Comparison of ENCODE assay signal across 33 cellular contexts in the genomic region with DNA sequence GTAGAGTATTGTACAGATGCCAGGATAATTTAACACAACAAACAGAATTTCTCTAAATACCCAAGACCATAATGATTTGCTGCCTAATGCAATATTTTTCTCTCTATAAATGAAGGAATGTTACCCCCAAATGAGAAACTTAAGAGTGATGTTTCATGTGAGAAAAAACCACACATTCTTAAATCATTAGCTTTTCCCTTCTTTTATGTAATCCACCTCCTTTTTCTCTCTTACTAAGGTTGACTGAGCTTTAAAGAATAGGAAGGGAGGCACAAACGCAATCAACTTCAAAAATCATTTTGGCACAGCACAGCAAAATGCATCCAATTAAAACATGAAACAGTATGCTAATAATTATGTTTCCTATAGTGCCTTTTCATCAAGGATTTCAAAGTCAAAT.
DNase-seq lines count a peak whose midpoint lies in the region; FAIRE-seq and TF ChIP-seq lines count a peak whose summit lies in the region.
"Had no signal": no experiment of that assay in that cellular context is flagged by ENCODE, and none has a peak within 500 bp of the region (broad histone marks: within the 10 kb centered on the region; RNA-seq: fewer than 3 reads in every experiment).

No MANE protein-coding gene starts in this region.

- H3K4me1 ChIP-seq in astrocyte (ENCODE audit: insufficient read depth, low read length): no peaks in the 10 kb centered on the region
- H3K4me1 ChIP-seq: BLaER1, esophagus muscularis mucosa, gastroesophageal sphincter had no signal

- H3K27me3 ChIP-seq in astrocyte (ENCODE audit: insufficient read depth, low read length) (no peaks in the 10 kb centered on the region), kidney epithelial cell (ENCODE audit: control insufficient read depth, insufficient read depth, low read length) (no peaks in the 10 kb centered on the region)
- H3K27me3 ChIP-seq: BLaER1, cardiac muscle cell, esophagus muscularis mucosa, gastroesophageal sphincter had no signal

- H3K27me3 Mint-ChIP-seq in astrocyte (ENCODE audit: low read depth, unreplicated experiment): no peaks in the 10 kb centered on the region
- no peaks in the 10 kb centered on the region for H3K27me3 Mint-ChIP-seq in glutamatergic neuron (ENCODE audit: unreplicated experiment)
- no peaks in the 10 kb centered on the region for H3K27me3 Mint-ChIP-seq in activated CD4-positive, alpha-beta T cell treated with anti-CD3 and anti-CD28 coated beads, Interleukin-2, amount 10 ng/mL, durations not matched to agents 24 days and 14 days
- H3K27me3 Mint-ChIP-seq: activated CD4-positive, alpha-beta memory T cell treated with anti-CD3 and anti-CD28 coated beads, Interleukin-2, amount 10 ng/mL, durations not matched to agents 7 days and 5 days; activated naive CD4-positive, alpha-beta T cell treated with anti-CD3 and anti-CD28 coated beads, Interleukin-2, amount 10 ng/mL, durations not matched to agents 7 days and 5 days; naive thymus-derived CD8-positive, alpha-beta T cell had no signal

- H3K36me3 Mint-ChIP-seq in astrocyte (ENCODE audit: low read depth, unreplicated experiment) (no peaks in the 10 kb centered on the region), glutamatergic neuron (ENCODE audit: unreplicated experiment) (no peaks in the 10 kb centered on the region)
- no peaks in the 10 kb centered on the region for H3K36me3 Mint-ChIP-seq in activated CD4-positive, alpha-beta T cell treated with anti-CD3 and anti-CD28 coated beads, Interleukin-2, amount 10 ng/mL, durations not matched to agents 24 days and 14 days (ENCODE audit: low read depth)
- H3K36me3 Mint-ChIP-seq: activated naive CD4-positive, alpha-beta T cell treated with anti-CD3 and anti-CD28 coated beads, Interleukin-2, amount 10 ng/mL, durations not matched to agents 7 days and 5 days; immature natural killer cell; naive thymus-derived CD8-positive, alpha-beta T cell had no signal

- H3K4me3 ChIP-seq in astrocyte (ENCODE audit: insufficient read depth, low read depth, low read length) (no peak overlapping the region), kidney epithelial cell (ENCODE audit: low read depth, low read length) (no peak overlapping the region)
- H3K4me3 ChIP-seq: BLaER1, cardiac muscle cell, esophagus muscularis mucosa, gastroesophageal sphincter, SK-N-MC had no signal

- no peaks in the 10 kb centered on the region for H3K9me3 ChIP-seq in astrocyte (ENCODE audit: insufficient read depth, low read depth, low read length)
- H3K9me3 ChIP-seq: BLaER1, esophagus muscularis mucosa, gastroesophageal sphincter had no signal

- intact Hi-C loops in activated CD4-positive, alpha-beta T cell treated with anti-CD3 and anti-CD28 coated beads, Interleukin-2, amount 10 ng/mL, durations not matched to agents 24 days and 14 days (cut with micrococcal nuclease): no loop called here

- FAIRE-seq in astrocyte (lab: Jason Lieb, UNC): no peak
- FAIRE-seq: GM12892, TTC549 had no signal

- H3K27ac ChIP-seq in astrocyte (ENCODE audit: low read depth, low read length): peak overlapping the region; percentile 16
- H3K27ac ChIP-seq: BLaER1, cardiac muscle cell, esophagus muscularis mucosa, gastroesophageal sphincter, HL-60, SK-N-MC had no signal

- H3K9ac ChIP-seq in astrocyte (ENCODE audit: low read length): no peak overlapping the region
- H3K9ac ChIP-seq: BLaER1 had no signal

- H3K36me3 ChIP-seq in astrocyte (ENCODE audit: insufficient read depth, low read length) (no peaks in the 10 kb centered on the region), kidney epithelial cell (ENCODE audit: control insufficient read depth, insufficient read depth, low read length) (no peaks in the 10 kb centered on the region)
- H3K36me3 ChIP-seq: BLaER1, cardiac muscle cell, esophagus muscularis mucosa, gastroesophageal sphincter had no signal

- H3K4me1 Mint-ChIP-seq in astrocyte (ENCODE audit: low read depth, unreplicated experiment): peaks cover 11% of the 10 kb centered on the region
- H3K4me1 Mint-ChIP-seq in glutamatergic neuron (ENCODE audit: low read depth, unreplicated experiment): no peaks in the 10 kb centered on the region
- H3K4me1 Mint-ChIP-seq in activated CD4-positive, alpha-beta T cell treated with anti-CD3 and anti-CD28 coated beads, Interleukin-2, amount 10 ng/mL, durations not matched to agents 24 days and 14 days: no peaks in the 10 kb centered on the region
- H3K4me1 Mint-ChIP-seq: activated CD4-positive, alpha-beta memory T cell treated with anti-CD3 and anti-CD28 coated beads, Interleukin-2, amount 10 ng/mL, durations not matched to agents 7 days and 5 days; activated naive CD4-positive, alpha-beta T cell treated with anti-CD3 and anti-CD28 coated beads, Interleukin-2, amount 10 ng/mL, durations not matched to agents 7 days and 5 days; immature natural killer cell; naive thymus-derived CD8-positive, alpha-beta T cell had no signal

- DNase-seq in GM03348 (ENCODE audit: low spot score) (peak; percentile 8), astrocyte (ENCODE audit: low read depth) (peak; percentile 75), kidney epithelial cell (ENCODE audit: low read depth) (peak; percentile 16), glutamatergic neuron (no peak), GM19238 (ENCODE audit: insufficient read length, low spot score) (no peak), NCI-H345 treated with DMSO at 0.1 percent for 48 hours (lab: John Stamatoyannopoulos, UW; ENCODE audit: unreplicated experiment) (no peak)
- DNase-seq in activated CD4-positive, alpha-beta T cell treated with anti-CD3 and anti-CD28 coated beads, Interleukin-2, amount 10 ng/mL, durations not matched to agents 24 days and 14 days: no peak
- DNase-seq: activated CD4-positive, alpha-beta memory T cell treated with anti-CD3 and anti-CD28 coated beads, Interleukin-2, amount 10 ng/mL, durations not matched to agents 7 days and 5 days; activated CD4-positive, CD25-positive, alpha-beta regulatory T cell treated with anti-CD3 and anti-CD28 coated beads, Interleukin-2, amount 50 U/mL, for 72 hours; activated CD8-positive, alpha-beta memory T cell treated with anti-CD3 and anti-CD28 coated beads, Interleukin-2, amount 50 U/mL, for 48 hours; activated naive CD4-positive, alpha-beta T cell treated with anti-CD3 and anti-CD28 coated beads, Interleukin-2, amount 10 ng/mL, durations not matched to agents 7 days and 5 days; COR-L47; cortex of kidney; DMS79; hypothalamus; immature natural killer cell; Karpas-422; midbrain; MV-4-11; naive thymus-derived CD8-positive, alpha-beta T cell; NCI-H510A; OCI-M1; retina; stimulated activated CD4-positive, alpha-beta T cell treated with anti-CD3 and anti-CD28 coated beads, Interleukin-2, amount 100 ng/mL, for 48 hours; trophoblast cell had no signal

- peak overlapping the region; percentile 14 for H2AFZ ChIP-seq in astrocyte (ENCODE audit: low read depth, low read length)

- peak overlapping the region; percentile 10 for H3K4me2 ChIP-seq in astrocyte (ENCODE audit: low read length)
- H3K4me2 ChIP-seq: BLaER1 had no signal

- TF ChIP-seq CTCF in astrocyte (IDR thresholded peaks at IDR 0.05; ENCODE audit: insufficient read depth, low read depth, low read length) (no peak), kidney epithelial cell (IDR thresholded peaks at IDR 0.05; ENCODE audit: insufficient read depth, low read length, poor library complexity, severe bottlenecking) (no peak), glutamatergic neuron (IDR thresholded peaks at IDR 0.05; ENCODE audit: partially characterized antibody, unreplicated experiment) (no peak)

- H3K4me3 Mint-ChIP-seq in astrocyte (ENCODE audit: unreplicated experiment): no peak overlapping the region
- no peak overlapping the region for H3K4me3 Mint-ChIP-seq in glutamatergic neuron (ENCODE audit: unreplicated experiment)
- H3K4me3 Mint-ChIP-seq in activated CD4-positive, alpha-beta T cell treated with anti-CD3 and anti-CD28 coated beads, Interleukin-2, amount 10 ng/mL, durations not matched to agents 24 days and 14 days: no peak overlapping the region
- H3K4me3 Mint-ChIP-seq: activated CD4-positive, alpha-beta memory T cell treated with anti-CD3 and anti-CD28 coated beads, Interleukin-2, amount 10 ng/mL, durations not matched to agents 7 days and 5 days; activated naive CD4-positive, alpha-beta T cell treated with anti-CD3 and anti-CD28 coated beads, Interleukin-2, amount 10 ng/mL, durations not matched to agents 7 days and 5 days; immature natural killer cell; naive thymus-derived CD8-positive, alpha-beta T cell had no signal

- H3K79me2 ChIP-seq in astrocyte (ENCODE audit: insufficient read depth, low read length): no peaks in the 10 kb centered on the region

- H3K9me3 Mint-ChIP-seq in astrocyte (ENCODE audit: unreplicated experiment) (no peaks in the 10 kb centered on the region), glutamatergic neuron (ENCODE audit: unreplicated experiment) (no peaks in the 10 kb centered on the region)
- no peaks in the 10 kb centered on the region for H3K9me3 Mint-ChIP-seq in activated CD4-positive, alpha-beta T cell treated with anti-CD3 and anti-CD28 coated beads, Interleukin-2, amount 10 ng/mL, durations not matched to agents 24 days and 14 days
- H3K9me3 Mint-ChIP-seq: immature natural killer cell had no signal

- H3K27ac Mint-ChIP-seq in astrocyte (ENCODE audit: unreplicated experiment) (peak overlapping the region; percentile 26), glutamatergic neuron (ENCODE audit: unreplicated experiment) (no peak overlapping the region)
- H3K27ac Mint-ChIP-seq in activated CD4-positive, alpha-beta T cell treated with anti-CD3 and anti-CD28 coated beads, Interleukin-2, amount 10 ng/mL, durations not matched to agents 24 days and 14 days: no peak overlapping the region
- H3K27ac Mint-ChIP-seq: activated CD4-positive, alpha-beta memory T cell treated with anti-CD3 and anti-CD28 coated beads, Interleukin-2, amount 10 ng/mL, durations not matched to agents 7 days and 5 days; activated naive CD4-positive, alpha-beta T cell treated with anti-CD3 and anti-CD28 coated beads, Interleukin-2, amount 10 ng/mL, durations not matched to agents 7 days and 5 days; immature natural killer cell; naive thymus-derived CD8-positive, alpha-beta T cell had no signal

- no peaks in the 10 kb centered on the region for H4K20me1 ChIP-seq in astrocyte (ENCODE audit: insufficient read depth, low read length)
- H4K20me1 ChIP-seq: BLaER1 had no signal

Comparison
In these comparisons a context has a peak if more than half of its experiments do, and no peak if none do; other contexts are left out.
1. DNase-seq: peak in GM03348 (single experiment), astrocyte (single experiment) and kidney epithelial cell (single experiment); none in glutamatergic neuron (single experiment), activated CD4-positive, alpha-beta T cell treated with anti-CD3 and anti-CD28 coated beads, Interleukin-2, amount 10 ng/mL, durations not matched to agents 24 days and 14 days (single experiment), GM19238 (single experiment) and NCI-H345 treated with DMSO at 0.1 percent for 48 hours (single experiment).